In the genomic region with DNA sequence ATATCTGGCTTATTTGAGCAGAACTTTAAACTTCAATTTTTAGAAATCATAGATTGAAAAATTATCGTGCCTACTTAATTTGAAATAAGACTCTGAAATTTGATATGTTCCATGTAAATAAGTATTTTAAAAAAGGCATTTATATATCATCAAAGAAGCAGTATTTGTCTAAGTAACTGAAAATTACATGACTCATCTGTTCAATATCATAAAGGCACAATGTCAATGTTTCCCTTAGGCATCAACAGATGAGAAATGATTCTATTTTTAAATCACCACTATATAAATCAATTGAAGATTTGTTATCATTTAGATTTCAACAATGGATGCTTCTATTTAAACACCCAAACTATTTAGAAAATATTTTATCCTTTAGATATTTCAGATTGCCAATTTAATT, we compare ENCODE assay signal across 22 cellular contexts.
"Had no signal": no experiment of that assay in that cellular context is flagged by ENCODE, and none has a peak within 500 bp of the region (broad histone marks: within the 10 kb centered on the region; RNA-seq: fewer than 3 reads in every experiment).

No MANE protein-coding gene starts in this region.

- H3K27ac ChIP-seq: gastroesophageal sphincter, neutrophil, stomach, suprapubic skin, tibial artery had no signal

- H3K36me3 ChIP-seq: neutrophil had no signal

- FAIRE-seq: endometrium had no signal

- H3K4me1 ChIP-seq: gastroesophageal sphincter, suprapubic skin, tibial artery had no signal

- DNase-seq: activated B cell treated with CpG ODN at 0.5 μM for 24 hours; activated CD4-positive, alpha-beta T cell treated with anti-CD3 and anti-CD28 coated beads, Interleukin-2, amount 50 U/mL, for 1 hour; activated CD8-positive, alpha-beta T cell treated with anti-CD3 and anti-CD28 coated beads for 36 hours; activated naive CD4-positive, alpha-beta T cell; activated T-cell treated with anti-CD3 and anti-CD28 coated beads, Interleukin-2, amount 50 U/mL, for 48 hours; anterior cingulate cortex; effector CD8-positive, alpha-beta T cell; head of caudate nucleus; hippocampal formation; naive B cell; nephron progenitor cell; retina; stimulated activated CD4-positive, alpha-beta T cell treated with anti-CD3 and anti-CD28 coated beads, Interleukin-2, amount 100 ng/mL, for 24 hours; stimulated activated naive B cell treated with anti-CD40 and anti-IgM and Interleukin-4, amounts not matched to agents 10 μg/mL and 1 μg/mL and 100 μg/mL, for 72 hours; stomach; T-helper 2 cell; tibial artery had no signal

- H3K9me3 ChIP-seq: gastroesophageal sphincter, neutrophil, stomach, suprapubic skin, tibial artery had no signal

- H3K4me3 ChIP-seq: gastroesophageal sphincter, smooth muscle cell, stomach, suprapubic skin, tibial artery had no signal
